Comparison of ENCODE assay signal across 8 cellular contexts in the genomic region with DNA sequence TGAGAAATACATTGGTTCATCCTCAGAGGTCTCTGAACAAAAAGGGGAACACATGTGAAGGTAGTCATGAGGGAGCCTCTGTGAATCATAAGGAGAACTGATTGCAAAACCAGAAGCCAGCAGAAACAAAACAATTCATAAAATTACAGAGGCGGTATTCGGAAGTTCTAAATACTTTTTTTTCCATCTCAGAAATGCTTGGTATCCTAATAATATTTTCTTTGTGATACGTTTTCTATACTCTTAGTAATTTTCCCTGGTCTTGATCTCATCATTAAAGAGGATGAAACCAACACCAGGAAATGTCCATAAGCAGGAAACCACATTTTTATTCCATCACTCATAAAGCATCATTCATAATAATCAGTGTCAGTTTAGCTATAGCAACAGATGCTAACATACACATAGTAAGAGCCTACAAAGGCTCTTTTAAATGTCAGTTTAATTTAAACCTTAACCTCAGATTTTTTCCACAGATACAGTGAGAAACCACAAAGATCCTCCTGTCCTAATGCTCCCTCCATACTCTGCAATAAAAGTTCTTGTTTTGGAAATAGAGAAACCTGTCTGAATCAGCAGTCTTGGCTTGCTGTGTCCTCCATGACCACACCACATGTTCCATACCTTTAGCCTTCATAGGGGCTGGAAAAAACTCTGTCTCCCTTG. TPM values are rescaled to one million over a fixed set of nuclear protein-coding genes. Genes with fewer than 3 reads are reported as not detected.
DNase-seq lines count a peak whose midpoint lies in the region; ATAC-seq and TF ChIP-seq lines count a peak whose summit lies in the region.

No MANE protein-coding gene starts in this region.

- H3K4me1 Mint-ChIP-seq in CD14-positive monocyte: peaks cover 24% of the 10 kb centered on the region
- peaks cover 38% of the 10 kb centered on the region for H3K4me1 Mint-ChIP-seq in activated T-helper 1 cell treated with anti-CD3 and anti-CD28 coated beads, Interleukin-12 subunit alpha, Interleukin-12 subunit beta, Interleukin-2, Interleukin-4 antibody, amounts not matched to agents 30 ng/mL and 10 ng/mL and 1 ng/mL, durations not matched to agents 14 hours and 24 hours and 36 hours (ENCODE audit: low read depth)

- no peaks in the 10 kb centered on the region for H3K27me3 Mint-ChIP-seq in CD14-positive monocyte (ENCODE audit: low read depth in 3 of 3)
- peaks cover 2% of the 10 kb centered on the region for H3K27me3 Mint-ChIP-seq in activated T-helper 1 cell treated with anti-CD3 and anti-CD28 coated beads, Interleukin-12 subunit alpha, Interleukin-12 subunit beta, Interleukin-2, Interleukin-4 antibody, amounts not matched to agents 30 ng/mL and 10 ng/mL and 1 ng/mL, durations not matched to agents 14 hours and 24 hours and 36 hours (ENCODE audit: insufficient read depth)

- peaks cover 0 to 4% (median 0%) of the 10 kb centered on the region in 7 donors for H3K9me3 Mint-ChIP-seq in CD14-positive monocyte
- H3K9me3 Mint-ChIP-seq in activated T-helper 1 cell treated with anti-CD3 and anti-CD28 coated beads, Interleukin-12 subunit alpha, Interleukin-12 subunit beta, Interleukin-2, Interleukin-4 antibody, amounts not matched to agents 30 ng/mL and 10 ng/mL and 1 ng/mL, durations not matched to agents 14 hours and 24 hours and 36 hours: peaks cover 6% of the 10 kb centered on the region

- intact Hi-C loops in CD14-positive monocyte (cut with micrococcal nuclease): loop anchor here (2.0 to 5.0 kb wide), 4 partner anchors 41 to 112 kb away; no protein-coding TSS in a partner anchor
- intact Hi-C loops in activated T-helper 1 cell treated with anti-CD3 and anti-CD28 coated beads, Interleukin-12 subunit alpha, Interleukin-12 subunit beta, Interleukin-2, Interleukin-4 antibody, amounts not matched to agents 30 ng/mL and 10 ng/mL and 1 ng/mL, durations not matched to agents 14 hours and 24 hours and 36 hours (cut with micrococcal nuclease): loop anchor here (1.0 to 10.0 kb wide), 19 partner anchors 16 to 874 kb away; partner anchors contain the start of genes HBS1L and TBPL1

- H3K4me3 ChIP-seq in HL-60 (replicated peaks; ENCODE audit: insufficient read depth, low read length): no peak overlapping the region
- H3K4me3 ChIP-seq in kidney epithelial cell (ENCODE audit: low read depth, low read length): no peak overlapping the region

- H3K36me3 Mint-ChIP-seq in CD14-positive monocyte: no peaks in the 10 kb centered on the region
- H3K36me3 Mint-ChIP-seq in activated T-helper 1 cell treated with anti-CD3 and anti-CD28 coated beads, Interleukin-12 subunit alpha, Interleukin-12 subunit beta, Interleukin-2, Interleukin-4 antibody, amounts not matched to agents 30 ng/mL and 10 ng/mL and 1 ng/mL, durations not matched to agents 14 hours and 24 hours and 36 hours (ENCODE audit: low read depth): peaks cover 2% of the 10 kb centered on the region

- peak overlapping the region in 1 of 2 donors; percentile 51 for H3K4me3 Mint-ChIP-seq in CD14-positive monocyte
- peak overlapping the region; percentile 72 for H3K4me3 Mint-ChIP-seq in activated T-helper 1 cell treated with anti-CD3 and anti-CD28 coated beads, Interleukin-12 subunit alpha, Interleukin-12 subunit beta, Interleukin-2, Interleukin-4 antibody, amounts not matched to agents 30 ng/mL and 10 ng/mL and 1 ng/mL, durations not matched to agents 14 hours and 24 hours and 36 hours

- H3K27ac Mint-ChIP-seq in CD14-positive monocyte: peak overlapping the region; percentile 95 to 99 (median 97)
- H3K27ac Mint-ChIP-seq in activated T-helper 1 cell treated with anti-CD3 and anti-CD28 coated beads, Interleukin-12 subunit alpha, Interleukin-12 subunit beta, Interleukin-2, Interleukin-4 antibody, amounts not matched to agents 30 ng/mL and 10 ng/mL and 1 ng/mL, durations not matched to agents 14 hours and 24 hours and 36 hours: peak overlapping the region; percentile 96

- peak; percentile 75 for ATAC-seq in GM19395 (IDR thresholded peaks at IDR 0.05; ENCODE audit: unreplicated experiment)
- ATAC-seq in HG02840 (IDR thresholded peaks at IDR 0.05; ENCODE audit: low FRiP score, unreplicated experiment): no peak

- no peaks in the 10 kb centered on the region for H3K36me3 ChIP-seq in kidney epithelial cell (ENCODE audit: control insufficient read depth, insufficient read depth, low read length)

- peak overlapping the region; percentile 87 for H3K27ac ChIP-seq in HL-60 (replicated peaks)

- TF ChIP-seq CTCF in CD14-positive monocyte (IDR thresholded peaks at IDR 0.05): no peak
- no peak for TF ChIP-seq CTCF in HL-60 (IDR thresholded peaks at IDR 0.05; ENCODE audit: insufficient read depth, low read length)
- no peak for TF ChIP-seq CTCF in kidney epithelial cell (IDR thresholded peaks at IDR 0.05; ENCODE audit: insufficient read depth, low read length, poor library complexity, severe bottlenecking)

- no peaks in the 10 kb centered on the region for H3K27me3 ChIP-seq in HL-60 (ENCODE audit: insufficient read depth, poor library complexity, severe bottlenecking)
- H3K27me3 ChIP-seq in kidney epithelial cell (ENCODE audit: control insufficient read depth, insufficient read depth, low read length): no peaks in the 10 kb centered on the region

- peak; percentile 67 for DNase-seq in CD14-positive monocyte (ENCODE audit: low spot score)
- peak; percentile 11 to 74 for DNase-seq in HL-60 (ENCODE audit: low read depth in 1 of 2, low spot score in 1 of 2)
- DNase-seq in activated T-helper 1 cell treated with anti-CD3 and anti-CD28 coated beads, Interleukin-12 subunit alpha, Interleukin-12 subunit beta, Interleukin-2, Interleukin-4 antibody, amounts not matched to agents 30 ng/mL and 10 ng/mL and 1 ng/mL, durations not matched to agents 14 hours and 24 hours and 36 hours (ENCODE audit: low spot score): no peak
- DNase-seq in kidney epithelial cell (ENCODE audit: low read depth): peak; percentile 25
- no peak for DNase-seq in cerebellar nuclear complex (lab: John Stamatoyannopoulos, UW)
- DNase-seq in NCI-H526 (lab: John Stamatoyannopoulos, UW): no peak

RNA-seq across cellular contexts. Expression of gene SGK1, which starts 29.2 kb away (rescaled TPM):
- 100 to 1,000 TPM; 373 to 419 TPM for polyA plus RNA-seq in CD14-positive monocyte
- total RNA-seq in activated T-helper 1 cell treated with anti-CD3 and anti-CD28 coated beads, Interleukin-12 subunit alpha, Interleukin-12 subunit beta, Interleukin-2, Interleukin-4 antibody, amounts not matched to agents 30 ng/mL and 10 ng/mL and 1 ng/mL, durations not matched to agents 14 hours and 24 hours and 36 hours: 48.7 and 50.2 TPM in 2 replicates
- 85.4 and 94.3 TPM in 2 replicates for total RNA-seq in kidney epithelial cell

Comparison
In these comparisons a context has a peak if more than half of its experiments do, and no peak if none do; other contexts are left out.
1. DNase-seq: peak in CD14-positive monocyte (single experiment), HL-60 (2 of 2) and kidney epithelial cell (single experiment); none in activated T-helper 1 cell treated with anti-CD3 and anti-CD28 coated beads, Interleukin-12 subunit alpha, Interleukin-12 subunit beta, Interleukin-2, Interleukin-4 antibody, amounts not matched to agents 30 ng/mL and 10 ng/mL and 1 ng/mL, durations not matched to agents 14 hours and 24 hours and 36 hours (single experiment), cerebellar nuclear complex (0 of 2) and NCI-H526 (0 of 2).